Comparison of ENCODE assay signal across 1 cellular context in genomic region chr2:30775833-30776232, GRCh38.
TF ChIP-seq lines count a peak whose summit lies in the region.

No MANE protein-coding gene starts in this region.

TF ChIP-seq in GM23338, 12 proteins besides CTCF, POLR2A, EP300 and RAD21:
- TF ChIP-seq REST (IDR thresholded peaks at IDR 0.05; ENCODE audit: unreplicated experiment), result no peak
- no peak for TF ChIP-seq ZNF114 (CRISPR knock-in tag; IDR thresholded peaks at IDR 0.05)
- no peak for TF ChIP-seq JUNB (IDR thresholded peaks at IDR 0.05; ENCODE audit: unreplicated experiment)
- TF ChIP-seq EZH2 (IDR thresholded peaks at IDR 0.05; ENCODE audit: low read depth, unreplicated experiment), result no peak
- no peak for TF ChIP-seq CREB1 (CRISPR knock-in tag; IDR thresholded peaks at IDR 0.05; ENCODE audit: low read depth)
